ENCODE assay signal across 10 cellular contexts in the genomic region with DNA sequence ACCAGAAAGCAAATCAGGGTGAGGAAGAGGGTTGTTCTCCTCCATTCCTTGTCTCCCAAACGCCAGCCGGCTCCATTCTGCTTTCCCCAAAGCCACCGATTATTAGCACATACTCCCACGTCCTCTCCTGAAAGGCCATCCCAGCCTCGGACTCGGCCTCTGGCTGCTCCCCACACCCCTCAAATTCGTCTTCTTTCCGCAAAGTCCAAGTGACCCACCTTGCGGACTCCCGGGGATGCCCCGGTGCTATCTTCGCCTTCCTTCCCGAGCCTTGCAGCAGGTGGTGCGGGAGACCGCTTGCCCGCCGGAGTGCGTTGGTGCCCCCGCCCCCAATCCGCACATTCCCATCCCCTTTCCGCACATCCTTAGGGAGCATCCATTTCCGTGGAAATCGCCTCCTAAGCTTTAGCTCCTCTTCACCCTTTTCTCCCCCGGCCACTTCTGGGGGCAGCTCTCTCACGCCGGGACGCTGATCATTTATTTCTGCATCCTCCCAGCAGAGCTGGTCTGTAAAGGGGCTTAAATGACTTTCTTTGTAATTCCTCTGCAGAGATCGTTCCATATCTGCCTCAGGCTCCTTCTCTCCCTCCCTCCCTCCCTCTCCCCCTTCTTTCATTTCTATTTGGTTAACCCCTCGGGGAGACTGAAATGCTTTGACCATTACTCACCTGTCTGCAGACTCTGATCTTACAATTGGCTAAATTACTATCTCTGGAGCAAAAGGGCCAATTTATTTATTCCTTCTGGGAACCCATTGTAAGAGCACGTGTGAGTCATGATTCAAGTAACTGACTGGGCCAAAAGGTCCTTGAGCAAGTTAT. TPM values are rescaled to one million over a fixed set of nuclear protein-coding genes. Genes with fewer than 3 reads are reported as not detected.
DNase-seq lines count a peak whose midpoint lies in the region; ATAC-seq, FAIRE-seq and TF ChIP-seq lines count a peak whose summit lies in the region.
"Had no signal": no experiment of that assay in that cellular context is flagged by ENCODE, and none has a peak within 500 bp of the region (broad histone marks: within the 10 kb centered on the region; RNA-seq: fewer than 3 reads in every experiment).

No MANE protein-coding gene starts in this region.

- no peak for ATAC-seq in GM21717 (IDR thresholded peaks at IDR 0.05; ENCODE audit: unreplicated experiment)

- TF ChIP-seq CTCF in kidney (IDR thresholded peaks at IDR 0.05; ENCODE audit: borderline replicate concordance, extremely low read depth, insufficient read depth) (no peak), suprapubic skin (IDR thresholded peaks at IDR 0.05) (no peak), lower leg skin (IDR thresholded peaks at IDR 0.05) (no peak)

- TF ChIP-seq POLR2A in suprapubic skin (IDR thresholded peaks at IDR 0.05) = no peak
- TF ChIP-seq POLR2A in lower leg skin (IDR thresholded peaks at IDR 0.05) = no peak

- H3K36me3 ChIP-seq in kidney (ENCODE audit: control insufficient read depth in 1 of 2, insufficient read depth in 2 of 2, low read length in 2 of 2) (no peaks in the 10 kb centered on the region), suprapubic skin (no peaks in the 10 kb centered on the region)
- H3K36me3 ChIP-seq: adrenal gland had no signal

- FAIRE-seq in kidney (lab: Jason Lieb, UNC) = no peak

- H3K9ac ChIP-seq in kidney (ENCODE audit: low read length in 2 of 2) = no peak overlapping the region

- peak; percentile 18 for DNase-seq in NCI-H1092 treated with DMSO at 0.1 percent for 48 hours (lab: John Stamatoyannopoulos, UW)
- DNase-seq in NCI-H1092 (lab: John Stamatoyannopoulos, UW) = no peak
- DNase-seq in astrocyte of the hippocampus (ENCODE audit: low read depth, low spot score) = peak; percentile 92
- no peak for DNase-seq in kidney
- no peak for DNase-seq in suprapubic skin (ENCODE audit: low spot score in 2 of 2)
- no peak for DNase-seq in HT-29 (ENCODE audit: low spot score)
- DNase-seq in lower leg skin (ENCODE audit: low spot score in 2 of 2) = no peak

- 37% methylated on average over 30 of the region's 30 CpGs for WGBS in suprapubic skin
- WGBS in lower leg skin, 2 donors = 33 to 37% methylated on average over 30 of the region's 30 CpGs

- H3K4me3 ChIP-seq in kidney (ENCODE audit: low read length in 2 of 2) (peak overlapping the region; percentile 41 to 61), suprapubic skin (peak overlapping the region; percentile 48), lower leg skin (ENCODE audit: low read depth, poor library complexity, severe bottlenecking) (no peak overlapping the region)

- H3K27ac ChIP-seq in kidney (ENCODE audit: low read depth in 2 of 2, low read length in 2 of 2) (no peak overlapping the region), suprapubic skin (no peak overlapping the region)
- H3K27ac ChIP-seq: C4-2B had no signal

- TF ChIP-seq EP300 in suprapubic skin (IDR thresholded peaks at IDR 0.05) = no peak

- no peaks in the 10 kb centered on the region for H3K9me3 ChIP-seq in kidney (ENCODE audit: control insufficient read depth in 1 of 2, low read length in 2 of 2)
- H3K9me3 ChIP-seq in suprapubic skin = no peaks in the 10 kb centered on the region

- peaks cover 43% of the 10 kb centered on the region for H3K27me3 ChIP-seq in suprapubic skin

- peaks cover 0 to 13% of the 10 kb centered on the region in 2 donors for H3K4me1 ChIP-seq in kidney (ENCODE audit: control insufficient read depth in 1 of 2, insufficient read depth in 1 of 2, low read depth in 1 of 2, low read length in 2 of 2)
- H3K4me1 ChIP-seq in suprapubic skin = peaks cover 33% of the 10 kb centered on the region

- intact Hi-C loops in kidney (cut with DNase I) = no loop called here
- intact Hi-C loops in lower leg skin (cut with DNase I; ENCODE audit: low total_unique reads) = no loop called here

RNA-seq across cellular contexts. Expression of a gene that starts 1.2 kb away (rescaled TPM):
- total RNA-seq in kidney = 11.1 TPM
- 4.7 TPM for polyA plus RNA-seq in kidney (ENCODE audit: insufficient read depth, low read depth, low replicate concordance)
- under 1 TPM in 1 of 4 donors, not detected in 3; 0.34 TPM for total RNA-seq in suprapubic skin
- total RNA-seq in HT-29 (2014; rRNA removed; shearing (Covaris generic)) = not detected in 2 replicates
- under 1 TPM in 1 of 4 donors, not detected in 3; 0.32 TPM for total RNA-seq in lower leg skin

Comparison
In these comparisons a context has a peak if more than half of its experiments do, and no peak if none do; other contexts are left out.
1. DNase-seq: peak in NCI-H1092 treated with DMSO at 0.1 percent for 48 hours (single experiment) and astrocyte of the hippocampus (single experiment); none in NCI-H1092 (single experiment), kidney (single experiment), suprapubic skin (0 of 2), HT-29 (single experiment) and lower leg skin (0 of 2).